Comparison of ENCODE assay signal across 10 cellular contexts in the genomic region with DNA sequence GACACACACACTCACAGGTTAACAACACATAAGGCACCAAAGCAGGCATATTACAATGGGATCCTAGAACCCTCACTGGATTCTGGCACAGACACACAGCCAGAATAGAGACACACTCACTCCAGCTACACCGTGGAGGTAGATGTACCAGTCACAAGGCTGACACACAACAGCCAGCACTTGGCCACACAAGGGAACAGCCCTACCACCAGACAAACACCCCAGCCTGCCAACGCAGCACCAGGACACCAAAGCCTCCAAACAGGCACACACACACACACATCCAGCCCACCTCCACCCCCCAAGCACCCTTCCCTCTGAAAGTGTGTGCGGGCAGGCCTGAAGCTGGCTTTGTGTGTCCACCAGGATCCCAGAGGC. TPM values are rescaled to one million over a fixed set of nuclear protein-coding genes. Genes with fewer than 3 reads are reported as not detected.
DNase-seq lines count a peak whose midpoint lies in the region; ATAC-seq, FAIRE-seq and TF ChIP-seq lines count a peak whose summit lies in the region.
"Had no signal": no experiment of that assay in that cellular context is flagged by ENCODE, and none has a peak within 500 bp of the region (broad histone marks: within the 10 kb centered on the region; RNA-seq: fewer than 3 reads in every experiment).

No MANE protein-coding gene starts in this region.

- peaks cover 54% of the 10 kb centered on the region for H3K4me1 ChIP-seq in mesodermal cell (ENCODE audit: control insufficient read depth, insufficient read depth, low read length, poor library complexity, severe bottlenecking)
- H3K4me1 ChIP-seq in upper lobe of right lung: peaks cover 69% of the 10 kb centered on the region
- H3K4me1 ChIP-seq in small intestine (ENCODE audit: control insufficient read depth in 2 of 2, insufficient read depth in 1 of 2, low read depth in 1 of 2, low read length in 1 of 2): peaks cover 0 to 6% of the 10 kb centered on the region in 2 donors

- TF ChIP-seq CTCF in upper lobe of right lung (IDR thresholded peaks at IDR 0.05): no peak

- H3K27ac Mint-ChIP-seq in central memory CD8-positive, alpha-beta T cell (ENCODE audit: low read depth): peak overlapping the region; percentile 67

- H3K27me3 Mint-ChIP-seq in central memory CD8-positive, alpha-beta T cell: no peaks in the 10 kb centered on the region

- intact Hi-C loops in Right ventricle myocardium superior (cut with DNase I) (loop anchor here (5.0 kb wide), 1 partner anchor 34 kb away; a partner anchor contains a TSS), left ventricle myocardium superior (cut with micrococcal nuclease) (loop anchor here (5.0 kb wide), 1 partner anchor 34 kb away; a partner anchor contains a TSS), upper lobe of right lung (cut with DNase I) (loop anchor here (10.0 kb wide), 1 partner anchor 67 kb away; no protein-coding TSS in a partner anchor)

- peak; percentile 39 for DNase-seq in Right ventricle myocardium superior
- DNase-seq in left ventricle myocardium superior: no peak
- DNase-seq in central memory CD8-positive, alpha-beta T cell (ENCODE audit: low spot score in 2 of 2): no peak
- DNase-seq in upper lobe of right lung: no peak
- no peak for DNase-seq in small intestine
- DNase-seq in SKM-1 treated with dmso at 0.1 percent for 144 hours (lab: John Stamatoyannopoulos, UW; ENCODE audit: unreplicated experiment): no peak
- DNase-seq in GM03348 (ENCODE audit: low spot score): no peak
- DNase-seq: COR-L47, SIG-M5 had no signal

- H3K9me3 ChIP-seq in mesodermal cell (ENCODE audit: control insufficient read depth, low read length) (no peaks in the 10 kb centered on the region), upper lobe of right lung (no peaks in the 10 kb centered on the region), small intestine (ENCODE audit: control insufficient read depth, low read depth) (no peaks in the 10 kb centered on the region)

- peak overlapping the region; percentile 97 for H3K4me3 Mint-ChIP-seq in central memory CD8-positive, alpha-beta T cell

- H3K36me3 ChIP-seq in mesodermal cell (ENCODE audit: control insufficient read depth, insufficient read depth, low read length) (peaks cover 12% of the 10 kb centered on the region), upper lobe of right lung (peaks cover 23% of the 10 kb centered on the region), small intestine (ENCODE audit: control insufficient read depth in 2 of 2, insufficient read depth in 2 of 2, low read length in 2 of 2) (no peaks in the 10 kb centered on the region)

- H3K9me3 Mint-ChIP-seq in central memory CD8-positive, alpha-beta T cell: no peaks in the 10 kb centered on the region

- H3K27ac ChIP-seq in mesodermal cell (ENCODE audit: low read depth, low read length, severe bottlenecking) (peak overlapping the region; percentile 62), upper lobe of right lung (peak overlapping the region; percentile 99), small intestine (ENCODE audit: low read depth in 1 of 2, low read length in 1 of 2) (peak overlapping the region in 1 of 2 donors; percentile 56)

- ATAC-seq in Right ventricle myocardium superior (ENCODE audit: poor library complexity) (no peak), left ventricle myocardium superior (no peak), upper lobe of right lung (no peak)
- no peak for ATAC-seq in central memory CD8-positive, alpha-beta T cell (replicated peaks; ENCODE audit: extremely low read depth, poor library complexity, severe bottlenecking)

- 17 to 26% methylated on average over 2 to 3 of the region's 3 CpGs for WGBS in mesodermal cell (ENCODE audit: insufficient coverage in 2 of 2), 2 experiments
- 47 to 53% (median 48%) methylated on average over 3 of the region's 3 CpGs for WGBS in small intestine, 3 donors

- H3K4me1 Mint-ChIP-seq in central memory CD8-positive, alpha-beta T cell: peaks cover 89% of the 10 kb centered on the region

- no peak for FAIRE-seq in small intestine (lab: Jason Lieb, UNC)

- no peaks in the 10 kb centered on the region for H3K27me3 ChIP-seq in upper lobe of right lung
- no peaks in the 10 kb centered on the region for H3K27me3 ChIP-seq in small intestine (ENCODE audit: control insufficient read depth in 2 of 2, insufficient read depth in 2 of 2, low read length in 2 of 2)

- H3K36me3 Mint-ChIP-seq in central memory CD8-positive, alpha-beta T cell (ENCODE audit: insufficient read depth): peaks cover 14% of the 10 kb centered on the region

- H3K4me3 ChIP-seq in mesodermal cell (ENCODE audit: extremely low read depth, insufficient read depth, low read length, poor library complexity, severe bottlenecking) (peak overlapping the region; percentile 65), upper lobe of right lung (peak overlapping the region; percentile 79), small intestine (ENCODE audit: low read depth in 1 of 2, low read length in 2 of 2) (no peak overlapping the region)

RNA-seq across cellular contexts. Expression of a gene that starts 10.9 kb away (rescaled TPM):
- total RNA-seq in Right ventricle myocardium superior (0.97 TPM), left ventricle myocardium superior (1.3 TPM), upper lobe of right lung (7.7 TPM)
- polyA plus RNA-seq in mesodermal cell (2013, experiment 1 of 2): 0.44 TPM
- 0.10 TPM for polyA plus RNA-seq in mesodermal cell (2013, experiment 2 of 2)
- 1 to 10 TPM; 1.8 to 7.3 (median 2.7) TPM for polyA plus RNA-seq in small intestine

RNA-seq across cellular contexts. Expression of a gene that starts 14.1 kb away (rescaled TPM):
- 15.4 TPM for total RNA-seq in Right ventricle myocardium superior
- total RNA-seq in left ventricle myocardium superior: 16.9 TPM
- polyA plus RNA-seq in mesodermal cell (2013, experiment 1 of 2): 39.7 TPM
- 36.9 TPM for polyA plus RNA-seq in mesodermal cell (2013, experiment 2 of 2)
- total RNA-seq in upper lobe of right lung: 23.8 TPM
- polyA plus RNA-seq in small intestine: 1 to 10 TPM in 1 of 3 donors, under 1 TPM in 1, not detected in 1; 0.54 to 7.1 TPM

RNA-seq across cellular contexts. Expression of a gene that starts 37.2 kb away (rescaled TPM):
- total RNA-seq in Right ventricle myocardium superior (8.2 TPM), left ventricle myocardium superior (9.6 TPM), upper lobe of right lung (41.7 TPM)
- polyA plus RNA-seq in mesodermal cell (2013, experiment 1 of 2): 15.5 TPM
- polyA plus RNA-seq in mesodermal cell (2013, experiment 2 of 2): 14.4 TPM
- 10 to 100 TPM; 12.9 to 56.4 (median 20.5) TPM for polyA plus RNA-seq in small intestine

RNA-seq across cellular contexts. Expression of a gene that starts 37.4 kb away (rescaled TPM):
- total RNA-seq in Right ventricle myocardium superior (29.4 TPM), left ventricle myocardium superior (31.6 TPM), upper lobe of right lung (46.8 TPM)
- 27.9 TPM for polyA plus RNA-seq in mesodermal cell (2013, experiment 1 of 2)
- polyA plus RNA-seq in mesodermal cell (2013, experiment 2 of 2): 21.9 TPM
- polyA plus RNA-seq in small intestine: 1 to 10 TPM; 2.9 to 9.3 (median 4.9) TPM

RNA-seq across cellular contexts. Expression of a gene that starts 50.2 kb away (rescaled TPM):
- total RNA-seq in Right ventricle myocardium superior (0.81 TPM), left ventricle myocardium superior (0.17 TPM), upper lobe of right lung (0.35 TPM)
- 22.4 TPM for polyA plus RNA-seq in mesodermal cell (2013, experiment 1 of 2)
- 21.1 TPM for polyA plus RNA-seq in mesodermal cell (2013, experiment 2 of 2)
- polyA plus RNA-seq in small intestine: 10 to 100 TPM in 2 of 3 donors, 1 to 10 TPM in 1; 8.0 to 36.7 (median 14.3) TPM

Comparison
In these comparisons a context has a peak if more than half of its experiments do, and no peak if none do; other contexts are left out.
1. H3K4me3 ChIP-seq: peak in mesodermal cell (single experiment) and upper lobe of right lung (single experiment); none in small intestine (0 of 2).